In the genomic region with DNA sequence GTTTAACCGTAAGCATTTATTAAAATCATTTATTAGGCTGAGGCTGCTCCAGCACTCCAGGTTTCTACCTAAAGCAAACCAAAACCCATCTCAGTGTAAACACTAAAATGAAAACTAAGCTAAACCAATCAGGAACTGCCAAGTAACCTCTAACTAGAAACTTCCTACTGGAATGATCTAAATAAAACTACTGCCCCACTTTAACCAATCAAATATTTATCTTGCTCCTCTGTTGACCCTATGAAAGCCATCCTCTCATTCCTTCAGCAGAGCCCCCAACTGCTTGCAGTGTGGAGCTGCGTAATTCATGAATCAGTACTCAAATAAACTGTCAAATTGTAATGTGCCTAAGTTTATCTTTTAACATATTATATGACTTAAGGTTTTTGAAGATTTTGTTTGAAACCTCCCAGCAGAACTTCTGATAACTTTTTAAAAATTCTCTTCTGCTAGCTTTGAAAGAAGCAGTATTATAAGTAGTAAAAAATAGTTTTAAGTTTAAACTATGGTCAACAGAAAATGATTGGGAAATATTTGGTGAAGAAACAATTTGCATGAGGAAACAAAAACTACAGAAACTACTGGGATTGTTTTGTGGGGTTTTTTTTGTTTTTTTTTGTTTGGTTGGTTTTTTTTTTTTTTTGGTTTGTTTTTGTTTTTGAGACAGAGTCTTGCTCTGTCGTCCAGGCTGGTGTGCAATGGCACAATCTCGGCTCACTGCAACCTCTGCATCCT, we compare ENCODE assay signal across 1 cellular context.
TF ChIP-seq lines count a peak whose summit lies in the region.

No MANE protein-coding gene starts in this region.

TF ChIP-seq in A549, 52 proteins besides CTCF, POLR2A, EP300 and RAD21 (continued from another document):
- TF ChIP-seq, protein P1, sequence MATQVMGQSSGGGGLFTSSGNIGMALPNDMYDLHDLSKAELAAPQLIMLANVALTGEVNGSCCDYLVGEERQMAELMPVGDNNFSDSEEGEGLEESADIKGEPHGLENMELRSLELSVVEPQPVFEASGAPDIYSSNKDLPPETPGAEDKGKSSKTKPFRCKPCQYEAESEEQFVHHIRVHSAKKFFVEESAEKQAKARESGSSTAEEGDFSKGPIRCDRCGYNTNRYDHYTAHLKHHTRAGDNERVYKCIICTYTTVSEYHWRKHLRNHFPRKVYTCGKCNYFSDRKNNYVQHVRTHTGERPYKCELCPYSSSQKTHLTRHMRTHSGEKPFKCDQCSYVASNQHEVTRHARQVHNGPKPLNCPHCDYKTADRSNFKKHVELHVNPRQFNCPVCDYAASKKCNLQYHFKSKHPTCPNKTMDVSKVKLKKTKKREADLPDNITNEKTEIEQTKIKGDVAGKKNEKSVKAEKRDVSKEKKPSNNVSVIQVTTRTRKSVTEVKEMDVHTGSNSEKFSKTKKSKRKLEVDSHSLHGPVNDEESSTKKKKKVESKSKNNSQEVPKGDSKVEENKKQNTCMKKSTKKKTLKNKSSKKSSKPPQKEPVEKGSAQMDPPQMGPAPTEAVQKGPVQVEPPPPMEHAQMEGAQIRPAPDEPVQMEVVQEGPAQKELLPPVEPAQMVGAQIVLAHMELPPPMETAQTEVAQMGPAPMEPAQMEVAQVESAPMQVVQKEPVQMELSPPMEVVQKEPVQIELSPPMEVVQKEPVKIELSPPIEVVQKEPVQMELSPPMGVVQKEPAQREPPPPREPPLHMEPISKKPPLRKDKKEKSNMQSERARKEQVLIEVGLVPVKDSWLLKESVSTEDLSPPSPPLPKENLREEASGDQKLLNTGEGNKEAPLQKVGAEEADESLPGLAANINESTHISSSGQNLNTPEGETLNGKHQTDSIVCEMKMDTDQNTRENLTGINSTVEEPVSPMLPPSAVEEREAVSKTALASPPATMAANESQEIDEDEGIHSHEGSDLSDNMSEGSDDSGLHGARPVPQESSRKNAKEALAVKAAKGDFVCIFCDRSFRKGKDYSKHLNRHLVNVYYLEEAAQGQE (IDR thresholded peaks at IDR 0.05): no peak
- TF ChIP-seq MAZ (IDR thresholded peaks at IDR 0.05; ENCODE audit: borderline replicate concordance, low read depth, low read length) (no peak), FOSL2 (IDR thresholded peaks at IDR 0.05) (no peak), FOSL2 (CRISPR knock-in tag; IDR thresholded peaks at IDR 0.05) (peak; percentile 33; the same call in 1 of the 2 replicates), CBX2 (IDR thresholded peaks at IDR 0.05; ENCODE audit: borderline replicate concordance, low read depth) (no peak), HOXB13 (CRISPR knock-in tag; IDR thresholded peaks at IDR 0.05; ENCODE audit: low read depth) (no peak), TP53 (CRISPR knock-in tag; IDR thresholded peaks at IDR 0.05) (no peak), ZSCAN20 (CRISPR knock-in tag; IDR thresholded peaks at IDR 0.05) (no peak), ZC3H11A (IDR thresholded peaks at IDR 0.05) (no peak), SMC3 (IDR thresholded peaks at IDR 0.05) (no peak), RARB (CRISPR knock-in tag; IDR thresholded peaks at IDR 0.05) (no peak), RFX5 (IDR thresholded peaks at IDR 0.05) (peak; percentile 61; the same call in 1 of the 2 replicates), CBX8 (IDR thresholded peaks at IDR 0.05) (no peak), FOXS1 (CRISPR knock-in tag; IDR thresholded peaks at IDR 0.05) (no peak), CEBPB (IDR thresholded peaks at IDR 0.05) (no peak), GATA3 (IDR thresholded peaks at IDR 0.05; ENCODE audit: borderline replicate concordance) (peak; percentile 33; the same call in 1 of the 2 replicates)
- TF ChIP-seq, protein P2, sequence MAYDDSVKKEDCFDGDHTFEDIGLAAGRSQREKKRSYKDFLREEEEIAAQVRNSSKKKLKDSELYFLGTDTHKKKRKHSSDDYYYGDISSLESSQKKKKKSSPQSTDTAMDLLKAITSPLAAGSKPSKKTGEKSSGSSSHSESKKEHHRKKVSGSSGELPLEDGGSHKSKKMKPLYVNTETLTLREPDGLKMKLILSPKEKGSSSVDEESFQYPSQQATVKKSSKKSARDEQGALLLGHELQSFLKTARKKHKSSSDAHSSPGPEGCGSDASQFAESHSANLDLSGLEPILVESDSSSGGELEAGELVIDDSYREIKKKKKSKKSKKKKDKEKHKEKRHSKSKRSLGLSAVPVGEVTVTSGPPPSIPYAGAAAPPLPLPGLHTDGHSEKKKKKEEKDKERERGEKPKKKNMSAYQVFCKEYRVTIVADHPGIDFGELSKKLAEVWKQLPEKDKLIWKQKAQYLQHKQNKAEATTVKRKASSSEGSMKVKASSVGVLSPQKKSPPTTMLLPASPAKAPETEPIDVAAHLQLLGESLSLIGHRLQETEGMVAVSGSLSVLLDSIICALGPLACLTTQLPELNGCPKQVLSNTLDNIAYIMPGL (CRISPR knock-in tag; IDR thresholded peaks at IDR 0.05; ENCODE audit: borderline replicate concordance): no peak
- TF ChIP-seq, protein P3, sequence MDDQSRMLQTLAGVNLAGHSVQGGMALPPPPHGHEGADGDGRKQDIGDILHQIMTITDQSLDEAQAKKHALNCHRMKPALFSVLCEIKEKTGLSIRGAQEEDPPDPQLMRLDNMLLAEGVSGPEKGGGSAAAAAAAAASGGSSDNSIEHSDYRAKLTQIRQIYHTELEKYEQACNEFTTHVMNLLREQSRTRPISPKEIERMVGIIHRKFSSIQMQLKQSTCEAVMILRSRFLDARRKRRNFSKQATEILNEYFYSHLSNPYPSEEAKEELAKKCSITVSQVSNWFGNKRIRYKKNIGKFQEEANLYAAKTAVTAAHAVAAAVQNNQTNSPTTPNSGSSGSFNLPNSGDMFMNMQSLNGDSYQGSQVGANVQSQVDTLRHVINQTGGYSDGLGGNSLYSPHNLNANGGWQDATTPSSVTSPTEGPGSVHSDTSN (IDR thresholded peaks at IDR 0.05): no peak
- TF ChIP-seq, protein P4, sequence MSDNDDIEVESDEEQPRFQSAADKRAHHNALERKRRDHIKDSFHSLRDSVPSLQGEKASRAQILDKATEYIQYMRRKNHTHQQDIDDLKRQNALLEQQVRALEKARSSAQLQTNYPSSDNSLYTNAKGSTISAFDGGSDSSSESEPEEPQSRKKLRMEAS (IDR thresholded peaks at IDR 0.05): no peak
- TF ChIP-seq, protein P5, sequence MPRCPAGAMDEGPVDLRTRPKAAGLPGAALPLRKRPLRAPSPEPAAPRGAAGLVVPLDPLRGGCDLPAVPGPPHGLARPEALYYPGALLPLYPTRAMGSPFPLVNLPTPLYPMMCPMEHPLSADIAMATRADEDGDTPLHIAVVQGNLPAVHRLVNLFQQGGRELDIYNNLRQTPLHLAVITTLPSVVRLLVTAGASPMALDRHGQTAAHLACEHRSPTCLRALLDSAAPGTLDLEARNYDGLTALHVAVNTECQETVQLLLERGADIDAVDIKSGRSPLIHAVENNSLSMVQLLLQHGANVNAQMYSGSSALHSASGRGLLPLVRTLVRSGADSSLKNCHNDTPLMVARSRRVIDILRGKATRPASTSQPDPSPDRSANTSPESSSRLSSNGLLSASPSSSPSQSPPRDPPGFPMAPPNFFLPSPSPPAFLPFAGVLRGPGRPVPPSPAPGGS (IDR thresholded peaks at IDR 0.05): no peak
